Comparison of ENCODE assay signal across 1 cellular context in genomic region chr1:172443666-172444453, GRCh38.
TF ChIP-seq lines count a peak whose summit lies in the region.

Gene PIGC (minus strand): TSS chr1:172444069. CDS start chr1:172442622, 1,447 bp downstream.

TF ChIP-seq in K562, 482 proteins besides CTCF, POLR2A, EP300 and RAD21 (continued from another document):
- TF ChIP-seq, protein P1, sequence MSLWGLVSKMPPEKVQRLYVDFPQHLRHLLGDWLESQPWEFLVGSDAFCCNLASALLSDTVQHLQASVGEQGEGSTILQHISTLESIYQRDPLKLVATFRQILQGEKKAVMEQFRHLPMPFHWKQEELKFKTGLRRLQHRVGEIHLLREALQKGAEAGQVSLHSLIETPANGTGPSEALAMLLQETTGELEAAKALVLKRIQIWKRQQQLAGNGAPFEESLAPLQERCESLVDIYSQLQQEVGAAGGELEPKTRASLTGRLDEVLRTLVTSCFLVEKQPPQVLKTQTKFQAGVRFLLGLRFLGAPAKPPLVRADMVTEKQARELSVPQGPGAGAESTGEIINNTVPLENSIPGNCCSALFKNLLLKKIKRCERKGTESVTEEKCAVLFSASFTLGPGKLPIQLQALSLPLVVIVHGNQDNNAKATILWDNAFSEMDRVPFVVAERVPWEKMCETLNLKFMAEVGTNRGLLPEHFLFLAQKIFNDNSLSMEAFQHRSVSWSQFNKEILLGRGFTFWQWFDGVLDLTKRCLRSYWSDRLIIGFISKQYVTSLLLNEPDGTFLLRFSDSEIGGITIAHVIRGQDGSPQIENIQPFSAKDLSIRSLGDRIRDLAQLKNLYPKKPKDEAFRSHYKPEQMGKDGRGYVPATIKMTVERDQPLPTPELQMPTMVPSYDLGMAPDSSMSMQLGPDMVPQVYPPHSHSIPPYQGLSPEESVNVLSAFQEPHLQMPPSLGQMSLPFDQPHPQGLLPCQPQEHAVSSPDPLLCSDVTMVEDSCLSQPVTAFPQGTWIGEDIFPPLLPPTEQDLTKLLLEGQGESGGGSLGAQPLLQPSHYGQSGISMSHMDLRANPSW (CRISPR knock-in tag; IDR thresholded peaks at IDR 0.05): peak; percentile 47; the same call in 1 of the 2 replicates
- no peak for TF ChIP-seq KHSRP (IDR thresholded peaks at IDR 0.05)
- no peak for TF ChIP-seq CSDE1 (IDR thresholded peaks at IDR 0.05)
